Comparison of ENCODE assay signal across 1 cellular context in the genomic region with DNA sequence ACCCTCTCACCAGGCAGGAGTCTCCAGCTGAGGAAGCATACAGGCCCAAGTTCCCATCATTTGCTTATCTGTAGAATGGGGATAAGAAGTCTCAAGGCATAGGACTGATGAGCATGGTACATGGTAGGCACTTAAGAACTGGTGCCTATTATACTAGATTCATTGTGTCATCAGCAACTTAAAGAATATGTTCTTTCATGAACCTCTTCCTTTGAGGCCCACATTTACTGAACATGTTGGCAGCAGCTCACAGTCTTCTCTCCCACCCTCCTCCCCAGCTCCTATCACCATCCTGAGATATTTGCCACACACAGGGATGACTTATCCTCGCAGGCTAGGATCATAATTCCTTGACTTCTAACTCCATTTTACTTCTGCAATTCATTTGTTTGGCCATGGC.
TF ChIP-seq lines count a peak whose summit lies in the region.

No MANE protein-coding gene starts in this region.

TF ChIP-seq in IMR-90, 13 proteins besides CTCF, POLR2A, EP300 and RAD21 (continued from another document):
- TF ChIP-seq SMC3 (IDR thresholded peaks at IDR 0.05; ENCODE audit: low read depth, low read length) (no peak), MAFK (IDR thresholded peaks at IDR 0.05; ENCODE audit: low read depth, low read length) (no peak), MAZ (IDR thresholded peaks at IDR 0.05; ENCODE audit: borderline replicate concordance, low read depth, low read length) (no peak), MXI1 (IDR thresholded peaks at IDR 0.05; ENCODE audit: borderline replicate concordance, low read depth, low read length) (no peak)
TF ChIP-seq in IMR-90: peak in this region for 0.
